In genomic region chr20:43513298-43514061, GRCh38 we compare ENCODE assay signal across 8 cellular contexts. TPM values are rescaled to one million over a fixed set of nuclear protein-coding genes. Genes with fewer than 3 reads are reported as not detected.
DNase-seq lines count a peak whose midpoint lies in the region; ATAC-seq and TF ChIP-seq lines count a peak whose summit lies in the region.

No MANE protein-coding gene starts in this region.

- no peak for DNase-seq in CD4-positive, CD25-positive, alpha-beta regulatory T cell
- DNase-seq in colonic mucosa (no peak), head of caudate nucleus (no peak)
- DNase-seq in natural killer cell treated with Interleukin-12 subunit alpha and Interleukin-12 subunit beta and Interleukin-15 and Interleukin-18, amount 100 ng/mL, for 72 hours (ENCODE audit: low spot score): no peak
- no peak for DNase-seq in stimulated activated CD4-positive, alpha-beta T cell treated with anti-CD3 and anti-CD28 coated beads, Interleukin-4, amount 100 ng/mL, for 1 hour

- H3K27me3 ChIP-seq in CD4-positive, CD25-positive, alpha-beta regulatory T cell (ENCODE audit: control insufficient read depth, insufficient read depth, low read length): peaks cover 6% of the 10 kb centered on the region
- H3K27me3 ChIP-seq in colonic mucosa: no peaks in the 10 kb centered on the region

- no peak for ATAC-seq in CD4-positive, CD25-positive, alpha-beta regulatory T cell (ENCODE audit: low read depth in 2 of 2)
- ATAC-seq in HG03103 (IDR thresholded peaks at IDR 0.05; ENCODE audit: low read depth, unreplicated experiment) (peak; percentile 4), GM19452 (IDR thresholded peaks at IDR 0.05; ENCODE audit: unreplicated experiment) (no peak), GM18868 (IDR thresholded peaks at IDR 0.05; ENCODE audit: unreplicated experiment) (no peak)
- no peak for ATAC-seq in natural killer cell treated with Interleukin-12 subunit alpha and Interleukin-12 subunit beta and Interleukin-15 and Interleukin-18, amount 100 ng/mL, for 72 hours

- no peaks in the 10 kb centered on the region for H3K9me3 Mint-ChIP-seq in CD4-positive, CD25-positive, alpha-beta regulatory T cell
- no peaks in the 10 kb centered on the region for H3K9me3 Mint-ChIP-seq in natural killer cell treated with Interleukin-12 subunit alpha and Interleukin-12 subunit beta and Interleukin-15 and Interleukin-18, amount 100 ng/mL, for 72 hours

- H3K27me3 Mint-ChIP-seq in CD4-positive, CD25-positive, alpha-beta regulatory T cell: peaks cover 14% of the 10 kb centered on the region
- H3K27me3 Mint-ChIP-seq in natural killer cell treated with Interleukin-12 subunit alpha and Interleukin-12 subunit beta and Interleukin-15 and Interleukin-18, amount 100 ng/mL, for 72 hours: peaks cover 6 to 7% of the 10 kb centered on the region in 2 donors

- no peak overlapping the region for H3K4me3 ChIP-seq in CD4-positive, CD25-positive, alpha-beta regulatory T cell (ENCODE audit: low read depth, low read length)
- peak overlapping the region; percentile 51 for H3K4me3 ChIP-seq in colonic mucosa

- intact Hi-C loops in colonic mucosa (cut with DNase I) (no loop called here), head of caudate nucleus (cut with DNase I) (loop anchor here (10.0 kb wide), 1 partner anchor 59 kb away; the partner anchor contains the start of gene SRSF6)

- peak overlapping the region; percentile 89 to 96 (median 92) for H3K4me3 Mint-ChIP-seq in CD4-positive, CD25-positive, alpha-beta regulatory T cell
- H3K4me3 Mint-ChIP-seq in natural killer cell treated with Interleukin-12 subunit alpha and Interleukin-12 subunit beta and Interleukin-15 and Interleukin-18, amount 100 ng/mL, for 72 hours: peak overlapping the region; percentile 98

- H3K27ac Mint-ChIP-seq in CD4-positive, CD25-positive, alpha-beta regulatory T cell: peak overlapping the region in 1 of 3 donors; percentile 92
- H3K27ac Mint-ChIP-seq in natural killer cell treated with Interleukin-12 subunit alpha and Interleukin-12 subunit beta and Interleukin-15 and Interleukin-18, amount 100 ng/mL, for 72 hours: peak overlapping the region; percentile 95 to 97

- TF ChIP-seq CTCF in colonic mucosa (IDR thresholded peaks at IDR 0.05): no peak

- H3K9ac ChIP-seq in colonic mucosa (ENCODE audit: low read depth in 2 of 2, low read length in 2 of 2): peak overlapping the region in 1 of 2 donors; percentile 79

- H3K4me1 Mint-ChIP-seq in CD4-positive, CD25-positive, alpha-beta regulatory T cell: peaks cover 0 to 28% (median 8%) of the 10 kb centered on the region in 4 donors
- H3K4me1 Mint-ChIP-seq in natural killer cell treated with Interleukin-12 subunit alpha and Interleukin-12 subunit beta and Interleukin-15 and Interleukin-18, amount 100 ng/mL, for 72 hours (ENCODE audit: low read depth in 2 of 2): peaks cover 4 to 13% of the 10 kb centered on the region in 2 donors

- H3K36me3 ChIP-seq in CD4-positive, CD25-positive, alpha-beta regulatory T cell (ENCODE audit: control insufficient read depth, insufficient read depth, low read length): no peaks in the 10 kb centered on the region
- H3K36me3 ChIP-seq in colonic mucosa: no peaks in the 10 kb centered on the region

- peak overlapping the region; percentile 37 for H3K27ac ChIP-seq in CD4-positive, CD25-positive, alpha-beta regulatory T cell (ENCODE audit: insufficient read depth, low read length, poor library complexity, severe bottlenecking)
- peak overlapping the region; percentile 47 for H3K27ac ChIP-seq in colonic mucosa

- no peaks in the 10 kb centered on the region for H3K36me3 Mint-ChIP-seq in CD4-positive, CD25-positive, alpha-beta regulatory T cell
- H3K36me3 Mint-ChIP-seq in natural killer cell treated with Interleukin-12 subunit alpha and Interleukin-12 subunit beta and Interleukin-15 and Interleukin-18, amount 100 ng/mL, for 72 hours: no peaks in the 10 kb centered on the region

- H3K4me1 ChIP-seq in CD4-positive, CD25-positive, alpha-beta regulatory T cell (ENCODE audit: control insufficient read depth, insufficient read depth, low read length, poor library complexity, severe bottlenecking): peaks cover 15% of the 10 kb centered on the region
- H3K4me1 ChIP-seq in colonic mucosa: no peaks in the 10 kb centered on the region

- H3K9me3 ChIP-seq in CD4-positive, CD25-positive, alpha-beta regulatory T cell (ENCODE audit: control insufficient read depth in 2 of 2, low read length in 2 of 2): no peaks in the 10 kb centered on the region
- no peaks in the 10 kb centered on the region for H3K9me3 ChIP-seq in colonic mucosa

RNA-seq across cellular contexts. Expression of gene L3MBTL1, which starts 6.0 kb away (rescaled TPM):
- 17.2 TPM for total RNA-seq in CD4-positive, CD25-positive, alpha-beta regulatory T cell
- 1 to 10 TPM; 1.0 to 2.8 (median 1.5) TPM for polyA plus RNA-seq in CD4-positive, CD25-positive, alpha-beta regulatory T cell
- total RNA-seq in colonic mucosa: 1 to 10 TPM; 4.5 to 8.8 TPM
- 10 to 100 TPM in 1 of 2 donors, 1 to 10 TPM in 1; 7.0 to 12.9 TPM for total RNA-seq in natural killer cell treated with Interleukin-12 subunit alpha and Interleukin-12 subunit beta and Interleukin-15 and Interleukin-18, amount 100 ng/mL, for 72 hours

RNA-seq across cellular contexts. Expression of gene SGK2, which starts 45.3 kb away (rescaled TPM):
- 1.7 TPM for total RNA-seq in CD4-positive, CD25-positive, alpha-beta regulatory T cell
- not detected for polyA plus RNA-seq in CD4-positive, CD25-positive, alpha-beta regulatory T cell
- total RNA-seq in colonic mucosa: 10 to 100 TPM; 80.2 to 82.3 TPM
- total RNA-seq in natural killer cell treated with Interleukin-12 subunit alpha and Interleukin-12 subunit beta and Interleukin-15 and Interleukin-18, amount 100 ng/mL, for 72 hours: 1 to 10 TPM in 1 of 2 donors, under 1 TPM in 1; 0.57 to 1.7 TPM

RNA-seq across cellular contexts. Expression of gene SRSF6, which starts 55.8 kb away (rescaled TPM):
- 269 TPM for total RNA-seq in CD4-positive, CD25-positive, alpha-beta regulatory T cell
- polyA plus RNA-seq in CD4-positive, CD25-positive, alpha-beta regulatory T cell: 10 to 100 TPM; 41.0 to 59.3 (median 51.6) TPM
- total RNA-seq in colonic mucosa: 100 to 1,000 TPM; 101 to 147 TPM
- 100 to 1,000 TPM; 153 to 164 TPM for total RNA-seq in natural killer cell treated with Interleukin-12 subunit alpha and Interleukin-12 subunit beta and Interleukin-15 and Interleukin-18, amount 100 ng/mL, for 72 hours

Comparison
In these comparisons a context has a peak if more than half of its experiments do, and no peak if none do; other contexts are left out.
1. RNA of gene SGK2, which starts 45.3 kb away (total RNA-seq): 80.2 to 82.3 TPM in colonic mucosa; 0.57 to 1.7 TPM in natural killer cell treated with Interleukin-12 subunit alpha and Interleukin-12 subunit beta and Interleukin-15 and Interleukin-18, amount 100 ng/mL, for 72 hours and 1.7 TPM in CD4-positive, CD25-positive, alpha-beta regulatory T cell (single experiment); every median in the first group is over 10 times any median in the second.